In the genomic region with DNA sequence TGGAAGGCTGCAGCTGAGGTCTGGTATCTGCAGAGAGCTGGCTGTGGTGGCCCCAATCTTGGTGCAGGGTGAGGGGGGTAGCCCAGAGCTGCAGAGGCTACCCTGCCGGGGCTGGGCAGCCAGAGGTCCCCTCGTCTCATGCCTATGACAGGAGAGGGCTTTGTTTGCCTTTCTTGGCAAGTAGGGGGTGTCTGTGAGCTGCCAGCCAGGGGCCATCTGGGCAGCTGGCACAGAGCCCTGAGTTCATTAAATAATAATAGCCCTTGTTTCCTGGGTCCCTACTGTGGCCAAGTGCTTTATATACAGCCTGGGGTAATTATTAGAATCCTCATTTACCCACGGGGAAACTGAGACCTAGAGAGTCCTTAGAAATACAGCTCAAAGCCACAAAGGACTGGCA, we compare ENCODE assay signal across 10 cellular contexts.
DNase-seq lines count a peak whose midpoint lies in the region; ATAC-seq, FAIRE-seq and TF ChIP-seq lines count a peak whose summit lies in the region.
"Had no signal": no experiment of that assay in that cellular context is flagged by ENCODE, and none has a peak within 500 bp of the region (broad histone marks: within the 10 kb centered on the region; RNA-seq: fewer than 3 reads in every experiment).

No MANE protein-coding gene starts in this region.

- no peak overlapping the region for H3K27ac ChIP-seq in GM12878 (ENCODE audit: control insufficient read depth, insufficient read depth)
- H3K27ac ChIP-seq in lower lobe of right lung = no peak overlapping the region
- H3K27ac ChIP-seq: upper lobe of left lung had no signal

- no peak for TF ChIP-seq EP300 in GM12878 (IDR thresholded peaks at IDR 0.05; ENCODE audit: borderline replicate concordance in 1 of 2, control insufficient read depth in 1 of 2, low read depth in 2 of 2, low read length in 2 of 2)

- H4K20me1 ChIP-seq in GM12878 (ENCODE audit: control insufficient read depth, insufficient read depth) = no peaks in the 10 kb centered on the region; the same call in 1 of the 2 replicates

- no peak for TF ChIP-seq POLR2A in GM12878 (IDR thresholded peaks at IDR 0.05; ENCODE audit: low read depth, low read length)

- no peak overlapping the region for H3K4me2 ChIP-seq in GM12878 (ENCODE audit: control insufficient read depth, insufficient read depth)

- SMC1A ChIA-PET in GM12878 (lab: Charles Lee; ENCODE audit: uncharacterized antibody, unreplicated experiment) = interaction anchor here (0.6 to 1.5 kb wide), 7 partner anchors 10 to 220 kb away, joined by 3 to 7 read pairs (median 3); no protein-coding TSS in a partner anchor

- no peak for FAIRE-seq in GM12878 (lab: Jason Lieb, UNC)

- H3K27me3 ChIP-seq in GM12878 (replicated peaks in 1 of 2; ENCODE audit: control insufficient read depth in 2 of 2, insufficient read depth in 2 of 2, low read length in 1 of 2) (no peaks in the 10 kb centered on the region), lower lobe of right lung (ENCODE audit: low read depth) (no peaks in the 10 kb centered on the region)
- H3K27me3 ChIP-seq: upper lobe of left lung had no signal

- no peaks in the 10 kb centered on the region for H3K36me3 ChIP-seq in GM12878 (ENCODE audit: control insufficient read depth in 2 of 2, insufficient read depth in 2 of 2, low read length in 1 of 2)
- H3K36me3 ChIP-seq in lower lobe of right lung = peaks cover 20% of the 10 kb centered on the region

- no peak overlapping the region for H3K4me3 Mint-ChIP-seq in Calu3 (ENCODE audit: low read depth, unreplicated experiment)
- H3K4me3 Mint-ChIP-seq: neural crest cell had no signal

- CTCF ChIA-PET in Calu3 (lab: Charles Lee) = interaction anchor here (0.7 to 1.7 kb wide), 7 partner anchors 11 to 480 kb away, joined by 3 to 7 read pairs (median 3); partner anchors contain the start of gene DYNLT1
- CTCF ChIA-PET in GM12878 (lab: Yijun Ruan, JAX) = interaction anchor here (0.6 to 1.9 kb wide), 12 partner anchors 14 to 354 kb away, joined by 3 to 11 read pairs (median 4); no protein-coding TSS in a partner anchor

- no peaks in the 10 kb centered on the region for H3K79me2 ChIP-seq in GM12878 (ENCODE audit: control insufficient read depth, insufficient read depth, low read length)

- peak overlapping the region; percentile 54 for H3K27ac Mint-ChIP-seq in Calu3 (ENCODE audit: unreplicated experiment)

- ATAC-seq in GM12878 (peak; percentile 78), lower lobe of right lung (peak; percentile 4 to 25), GM21515 (IDR thresholded peaks at IDR 0.05; ENCODE audit: unreplicated experiment) (no peak), HG03342 (IDR thresholded peaks at IDR 0.05; ENCODE audit: unreplicated experiment) (no peak)

- DNase-seq in Calu3 = peak; percentile 70
- peak; percentile 59 for DNase-seq in NCI-H146 treated with DMSO at 0.1 percent for 48 hours (lab: John Stamatoyannopoulos, UW; ENCODE audit: unreplicated experiment)
- DNase-seq in GM12878 (ENCODE audit: low read depth, low spot score) = no peak
- DNase-seq in lower lobe of right lung = no peak
- no peak for DNase-seq in KBM-7
- no peak for DNase-seq in activated CD8-positive, alpha-beta memory T cell treated with anti-CD3 and anti-CD28 coated beads for 24 hours

- H3K4me1 ChIP-seq in GM12878 (ENCODE audit: control insufficient read depth, insufficient read depth, low read length) (no peaks in the 10 kb centered on the region; the same call in 1 of the 2 replicates), lower lobe of right lung (no peaks in the 10 kb centered on the region)

- H3K4me3 ChIP-seq in GM12878 = no peak overlapping the region
- no peak overlapping the region for H3K4me3 ChIP-seq in lower lobe of right lung
- H3K4me3 ChIP-seq: upper lobe of left lung had no signal

- in situ Hi-C loops in GM12878 (cut with MboI) (no loop called here), KBM-7 (cut with MboI; ENCODE audit: low pct_unique_long_range_greater_than_20kb, low sequenced_read_pairs) (no loop called here)

- TF ChIP-seq CTCF in Calu3 (IDR thresholded peaks at IDR 0.05; ENCODE audit: unreplicated experiment) (peak; percentile 23), GM12878 (IDR thresholded peaks at IDR 0.05 in 2 of 3, conservative IDR thresholded peaks at IDR 0.05 in 1 of 3; ENCODE audit: control insufficient read depth in 2 of 3, extremely low read depth in 1 of 3, insufficient read depth in 1 of 3, low read depth in 3 of 3, low read length in 3 of 3) (peak in 2 of 3 experiments; percentile 21 to 22; a peak in 2 of 6 replicates), lower lobe of right lung (IDR thresholded peaks at IDR 0.05) (no peak)

- H3K4me1 Mint-ChIP-seq in Calu3 (ENCODE audit: low read depth, unreplicated experiment) = peaks cover 33% of the 10 kb centered on the region

- RAD21 ChIA-PET in GM12878 (lab: Charles Lee; ENCODE audit: unreplicated experiment) = interaction anchor here (0.6 to 1.3 kb wide), 8 partner anchors 17 to 220 kb away, joined by 3 to 8 read pairs (median 4); no protein-coding TSS in a partner anchor

- no peak overlapping the region for H2AFZ ChIP-seq in GM12878 (ENCODE audit: control insufficient read depth, low read depth, low read length)

- BruUV-seq in Calu3 (replicated peaks; lab: Mats Ljungman, UMichigan) (no TSS peak), GM12878 (replicated peaks; lab: Mats Ljungman, UMichigan) (no TSS peak)

- H3K9ac ChIP-seq in GM12878 (ENCODE audit: control insufficient read depth, insufficient read depth, low read length) = no peak overlapping the region

- no peaks in the 10 kb centered on the region for H3K9me3 ChIP-seq in GM12878 (replicated peaks; ENCODE audit: control insufficient read depth, insufficient read depth, low read length)
- H3K9me3 ChIP-seq in lower lobe of right lung = no peaks in the 10 kb centered on the region
- H3K9me3 ChIP-seq: upper lobe of left lung had no signal

- H3K27me3 Mint-ChIP-seq in Calu3 (ENCODE audit: unreplicated experiment) = no peaks in the 10 kb centered on the region

- POLR2A ChIA-PET in GM12878 (lab: Charles Lee) = interaction anchor here (0.6 to 0.7 kb wide), 7 partner anchors 19 to 1746 kb away, joined by 3 to 6 read pairs (median 4); no protein-coding TSS in a partner anchor

- H3K9me3 Mint-ChIP-seq in Calu3 (ENCODE audit: low read depth, unreplicated experiment) = no peaks in the 10 kb centered on the region
- H3K9me3 Mint-ChIP-seq: neural crest cell had no signal

- WGBS in GM12878 (ENCODE audit: insufficient coverage, insufficient replicate concordance, low lambda C conversion rate, missing lambda C conversion rate) = 12% methylated on average over 3 of the region's 3 CpGs

- peaks cover 65% of the 10 kb centered on the region for H3K36me3 Mint-ChIP-seq in Calu3 (ENCODE audit: insufficient read depth, unreplicated experiment)

- intact Hi-C loops in Calu3 (cut with micrococcal nuclease; ENCODE audit: unreplicated experiment) (loop anchor here (1.0 to 5.0 kb wide), 2 partner anchors 45 to 220 kb away; no protein-coding TSS in a partner anchor), GM12878 (cut with micrococcal nuclease; ENCODE audit: unreplicated experiment) (no loop called here), lower lobe of right lung (cut with DNase I) (no loop called here)

- no peak for TF ChIP-seq RAD21 in GM12878 (IDR thresholded peaks at IDR 0.05; ENCODE audit: insufficient read depth, low read depth, low read length)

TF ChIP-seq in GM12878, 131 proteins besides CTCF, POLR2A, EP300 and RAD21:
- TF ChIP-seq EGR1 (IDR thresholded peaks at IDR 0.05; ENCODE audit: borderline replicate concordance in 1 of 2, low read depth in 2 of 2, low read length in 2 of 2) = no peak
- no peak for TF ChIP-seq EED (IDR thresholded peaks at IDR 0.05; ENCODE audit: low read depth)
- no peak for TF ChIP-seq NR2C2 (IDR thresholded peaks at IDR 0.05; ENCODE audit: borderline replicate concordance, control insufficient read depth, insufficient read length, low read depth)
- TF ChIP-seq SMARCA5 (IDR thresholded peaks at IDR 0.05) = no peak
- no peak for TF ChIP-seq PRDM15 (CRISPR knock-in tag; IDR thresholded peaks at IDR 0.05)
- TF ChIP-seq CBFB (IDR thresholded peaks at IDR 0.05; ENCODE audit: low read depth) = no peak
- TF ChIP-seq SP1 (IDR thresholded peaks at IDR 0.05; ENCODE audit: low read depth, low read length) = no peak
- no peak for TF ChIP-seq TBL1XR1 (IDR thresholded peaks at IDR 0.05; ENCODE audit: low read depth, low read length)

Comparison
In these comparisons a context has a peak if more than half of its experiments do, and no peak if none do; other contexts are left out.
1. DNase-seq: peak in Calu3 (single experiment) and NCI-H146 treated with DMSO at 0.1 percent for 48 hours (single experiment); none in GM12878 (single experiment), lower lobe of right lung (single experiment), KBM-7 (single experiment) and activated CD8-positive, alpha-beta memory T cell treated with anti-CD3 and anti-CD28 coated beads for 24 hours (single experiment).
2. ATAC-seq: peak in GM12878 (single experiment) and lower lobe of right lung (2 of 2); none in GM21515 (single experiment) and HG03342 (single experiment).